In genomic region chr1:205478985-205479384, GRCh38 we compare ENCODE assay signal across 17 cellular contexts. TPM values are rescaled to one million over a fixed set of nuclear protein-coding genes. Genes with fewer than 3 reads are reported as not detected.
"Had no signal": no experiment of that assay in that cellular context is flagged by ENCODE, and none has a peak within 500 bp of the region (broad histone marks: within the 10 kb centered on the region; RNA-seq: fewer than 3 reads in every experiment).

No MANE protein-coding gene starts in this region.

RNA-seq across cellular contexts. Expression of gene BLACAT1, which starts 23.1 kb away (rescaled TPM):
- total RNA-seq: left ventricle myocardium superior, lung microvascular endothelial cell, mesenteric fat pad, myocyte, osteocyte, pulmonary artery endothelial cell, skeletal muscle tissue, urinary bladder had no signal

RNA-seq across cellular contexts. Expression of gene CDK18, which starts 25.5 kb away (rescaled TPM):
- total RNA-seq: pulmonary artery endothelial cell had no signal

RNA-seq across cellular contexts. Expression of gene LEMD1, which starts 57.1 kb away (rescaled TPM):
- total RNA-seq: left cardiac atrium, left lobe of liver, left ventricle myocardium superior, lung microvascular endothelial cell, mesenteric fat pad, mucosa of descending colon, myocyte, osteocyte, pulmonary artery endothelial cell, right atrium auricular region, right lobe of liver, skeletal muscle tissue, stomach, transverse colon, urinary bladder, vagina had no signal
- polyA plus RNA-seq: naive thymus-derived CD4-positive, alpha-beta T cell; urinary bladder had no signal
